22 cellular contexts compared by ENCODE assay signal in the genomic region with DNA sequence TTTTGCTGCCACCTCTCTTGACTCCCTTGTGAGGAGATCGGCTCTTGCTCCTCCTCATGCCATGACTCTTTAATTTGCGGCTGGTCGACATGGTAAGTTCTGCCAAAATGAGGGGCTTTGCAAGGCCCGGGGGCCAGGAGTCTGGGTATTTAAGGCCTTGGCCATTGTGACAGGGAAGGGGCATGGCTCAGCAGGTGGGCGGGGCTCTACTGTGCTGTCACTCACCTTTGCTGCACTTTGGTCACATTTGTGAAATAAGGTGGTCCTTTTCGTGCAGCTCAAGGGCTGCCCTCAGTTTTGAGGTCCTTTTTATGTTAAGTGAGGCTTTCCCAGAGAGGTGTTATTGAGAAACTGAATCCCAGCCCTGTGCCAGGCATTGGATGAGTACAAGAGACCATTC. TPM values are rescaled to one million over a fixed set of nuclear protein-coding genes. Genes with fewer than 3 reads are reported as not detected.
DNase-seq lines count a peak whose midpoint lies in the region; ATAC-seq, FAIRE-seq and TF ChIP-seq lines count a peak whose summit lies in the region.
"Had no signal": no experiment of that assay in that cellular context is flagged by ENCODE, and none has a peak within 500 bp of the region (broad histone marks: within the 10 kb centered on the region; RNA-seq: fewer than 3 reads in every experiment).

A gene with protein sequence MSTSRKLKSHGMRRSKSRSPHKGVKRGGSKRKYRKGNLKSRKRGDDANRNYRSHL (minus strand): TSS at position 121 of the 400 bp plus-strand sequence. CDS start 30 bp downstream, at position 91.

- H3K27ac ChIP-seq in K562 (ENCODE audit: extremely low read depth, low read depth, low read length) (no peak within 1 kb of the TSS), testis (no peak within 1 kb of the TSS), esophagus squamous epithelium (no peak within 1 kb of the TSS)
- H3K27ac ChIP-seq: PC-9, RWPE1 had no signal

- in situ Hi-C loops in K562 (cut with MboI): no loop called here

- H3K27me3 Mint-ChIP-seq in activated T-cell treated with anti-CD3 and anti-CD28 coated beads, Interleukin-2, amount 50 U/mL, for 72 hours (ENCODE audit: low read depth): no peaks in the 10 kb centered on the region
- peaks cover 8% of the 10 kb centered on the region for H3K27me3 Mint-ChIP-seq in activated CD8-positive, alpha-beta T cell treated with anti-CD3 and anti-CD28 coated beads, Interleukin-2, amount 10 ng/mL, durations not matched to agents 7 days and 5 days (ENCODE audit: low read depth)
- H3K27me3 Mint-ChIP-seq: CD4-positive, CD25-positive, alpha-beta regulatory T cell had no signal

- H3K4me2 ChIP-seq in K562 (ENCODE audit: insufficient read depth, low read length): no peak within 1 kb of the TSS
- H3K4me2 ChIP-seq: PC-9 had no signal

- TF ChIP-seq RAD21 in K562 (CRISPR knock-in tag; conservative IDR thresholded peaks at IDR 0.05 in 1 of 2, IDR thresholded peaks at IDR 0.05 in 1 of 2): no peak

- no TSS peak for BruUV-seq in K562 (replicated peaks; lab: Mats Ljungman, UMichigan)

- FAIRE-seq in K562 (lab: Jason Lieb, UNC): no peak
- FAIRE-seq: A204.1, GM19239, H1 had no signal

- TF ChIP-seq POLR2A in K562 (conservative IDR thresholded peaks at IDR 0.05) (no peak), testis (IDR thresholded peaks at IDR 0.05) (no peak), esophagus squamous epithelium (IDR thresholded peaks at IDR 0.05) (no peak)

- no peaks in the 10 kb centered on the region for H3K9me3 Mint-ChIP-seq in activated T-cell treated with anti-CD3 and anti-CD28 coated beads, Interleukin-2, amount 50 U/mL, for 72 hours
- no peaks in the 10 kb centered on the region for H3K9me3 Mint-ChIP-seq in activated CD8-positive, alpha-beta T cell treated with anti-CD3 and anti-CD28 coated beads, Interleukin-2, amount 10 ng/mL, durations not matched to agents 7 days and 5 days (ENCODE audit: insufficient read depth)

- no peaks in the 10 kb centered on the region for H3K9me1 ChIP-seq in K562 (ENCODE audit: control insufficient read depth, insufficient read depth, low read length)

- peaks cover 5 to 23% of the 10 kb centered on the region in 2 experiments; a peak in 3 of 5 replicates for H3K4me1 ChIP-seq in K562 (replicated peaks in 1 of 2; ENCODE audit: control insufficient read depth in 2 of 2, insufficient read depth in 2 of 2, low read length in 2 of 2)
- peaks cover 21% of the 10 kb centered on the region for H3K4me1 ChIP-seq in testis
- peaks cover 0 to 12% (median 0%) of the 10 kb centered on the region in 3 donors for H3K4me1 ChIP-seq in esophagus squamous epithelium

- no peak within 1 kb of the TSS for H2AFZ ChIP-seq in K562 (ENCODE audit: low read depth, low read length)
- H2AFZ ChIP-seq: PC-9 had no signal

- no peak within 1 kb of the TSS for H3K27ac Mint-ChIP-seq in activated T-cell treated with anti-CD3 and anti-CD28 coated beads, Interleukin-2, amount 50 U/mL, for 72 hours
- H3K27ac Mint-ChIP-seq in activated CD8-positive, alpha-beta T cell treated with anti-CD3 and anti-CD28 coated beads, Interleukin-2, amount 10 ng/mL, durations not matched to agents 7 days and 5 days: peak within 1 kb of the TSS; percentile 85

- DNase-seq in activated T-cell treated with anti-CD3 and anti-CD28 coated beads, Interleukin-2, amount 50 U/mL, for 72 hours: no peak
- DNase-seq in activated T-cell treated with anti-CD3 and anti-CD28 coated beads, Interleukin-2, amount 50 U/mL, for 1 hour: no peak
- DNase-seq in activated CD8-positive, alpha-beta T cell treated with anti-CD3 and anti-CD28 coated beads, Interleukin-2, amount 10 ng/mL, durations not matched to agents 7 days and 5 days: no peak
- DNase-seq in K562 (ENCODE audit: extremely low read depth in 1 of 4, low spot score in 3 of 4) (no peak), testis (no peak), esophagus squamous epithelium (lab: John Stamatoyannopoulos, UW) (no peak)
- DNase-seq: BE2C; CD4-positive, CD25-positive, alpha-beta regulatory T cell; GDM1; NCI-H1436; NCI-H1930; NCI-H226; NCI-H524; PC-9; SIG-M5 had no signal

- intact Hi-C loops in K562 (cut with micrococcal nuclease) (no loop called here), testis (cut with DNase I; ENCODE audit: low total_unique reads) (no loop called here), esophagus squamous epithelium (cut with DNase I) (no loop called here)

- H3K36me3 Mint-ChIP-seq in activated T-cell treated with anti-CD3 and anti-CD28 coated beads, Interleukin-2, amount 50 U/mL, for 72 hours (ENCODE audit: insufficient read depth in 2 of 2): no peaks in the 10 kb centered on the region
- peaks cover 3% of the 10 kb centered on the region for H3K36me3 Mint-ChIP-seq in activated CD8-positive, alpha-beta T cell treated with anti-CD3 and anti-CD28 coated beads, Interleukin-2, amount 10 ng/mL, durations not matched to agents 7 days and 5 days (ENCODE audit: low read depth)
- H3K36me3 Mint-ChIP-seq: CD4-positive, CD25-positive, alpha-beta regulatory T cell had no signal

- H3K27me3 ChIP-seq in K562 (ENCODE audit: control insufficient read depth in 2 of 2, insufficient read depth in 2 of 2, low read length in 2 of 2) (no peaks in the 10 kb centered on the region), testis (no peaks in the 10 kb centered on the region), esophagus squamous epithelium (no peaks in the 10 kb centered on the region)
- H3K27me3 ChIP-seq: BE2C had no signal

- POLR2A ChIA-PET in activated CD8-positive, alpha-beta T cell treated with anti-CD3 and anti-CD28 coated beads, Interleukin-2, amount 10 ng/mL, durations not matched to agents 7 days and 5 days (lab: Charles Lee): no interaction called here
- POLR2A ChIA-PET in K562 (lab: Yijun Ruan, JAX): no interaction called here

- no peak for TF ChIP-seq CTCF in K562 (IDR thresholded peaks at IDR 0.05 in 2 of 3, conservative IDR thresholded peaks at IDR 0.05 in 1 of 3; ENCODE audit: insufficient read depth in 2 of 3, low read depth in 1 of 3, low read length in 3 of 3)
- no peak for TF ChIP-seq CTCF in testis (IDR thresholded peaks at IDR 0.05)
- TF ChIP-seq CTCF in esophagus squamous epithelium (IDR thresholded peaks at IDR 0.05): no peak

- H3K4me3 ChIP-seq in K562: no peak within 1 kb of the TSS
- H3K4me3 ChIP-seq in testis: no peak within 1 kb of the TSS
- H3K4me3 ChIP-seq in esophagus squamous epithelium: no peak within 1 kb of the TSS
- H3K4me3 ChIP-seq: PC-9 had no signal

- no peak for TF ChIP-seq EP300 in K562 (IDR thresholded peaks at IDR 0.05; ENCODE audit: low read length)

- H3K4me3 Mint-ChIP-seq in activated T-cell treated with anti-CD3 and anti-CD28 coated beads, Interleukin-2, amount 50 U/mL, for 72 hours: peak within 1 kb of the TSS; percentile 18 to 33
- no peak within 1 kb of the TSS for H3K4me3 Mint-ChIP-seq in activated CD8-positive, alpha-beta T cell treated with anti-CD3 and anti-CD28 coated beads, Interleukin-2, amount 10 ng/mL, durations not matched to agents 7 days and 5 days
- H3K4me3 Mint-ChIP-seq: CD4-positive, CD25-positive, alpha-beta regulatory T cell had no signal

- H3K9ac ChIP-seq in K562 (ENCODE audit: insufficient read depth in 1 of 2, low read depth in 2 of 2, low read length in 2 of 2): no peak within 1 kb of the TSS

- 31% methylated on average over 5 of the region's 6 CpGs for WGBS in K562 (ENCODE audit: insufficient coverage, low coverage, missing lambda C conversion rate)
- 94 to 97% methylated on average over 6 of the region's 6 CpGs for WGBS in testis, 2 donors
- WGBS in esophagus squamous epithelium, 2 donors: 89 to 91% methylated on average over 6 of the region's 6 CpGs

- no peaks in the 10 kb centered on the region for H4K20me1 ChIP-seq in K562 (replicated peaks; ENCODE audit: control insufficient read depth, insufficient read depth, low read length)

- peaks cover 25% of the 10 kb centered on the region for H3K4me1 Mint-ChIP-seq in activated T-cell treated with anti-CD3 and anti-CD28 coated beads, Interleukin-2, amount 50 U/mL, for 72 hours (ENCODE audit: low read depth)
- peaks cover 41% of the 10 kb centered on the region for H3K4me1 Mint-ChIP-seq in activated CD8-positive, alpha-beta T cell treated with anti-CD3 and anti-CD28 coated beads, Interleukin-2, amount 10 ng/mL, durations not matched to agents 7 days and 5 days (ENCODE audit: low read depth)
- H3K4me1 Mint-ChIP-seq: CD4-positive, CD25-positive, alpha-beta regulatory T cell had no signal

- ATAC-seq in activated T-cell treated with anti-CD3 and anti-CD28 coated beads, Interleukin-2, amount 50 U/mL, for 72 hours (replicated peaks in 1 of 2): no peak
- ATAC-seq in activated CD8-positive, alpha-beta T cell treated with anti-CD3 and anti-CD28 coated beads, Interleukin-2, amount 10 ng/mL, durations not matched to agents 7 days and 5 days: no peak
- no peak for ATAC-seq in K562
- ATAC-seq in HG02973 (IDR thresholded peaks at IDR 0.05; ENCODE audit: unreplicated experiment): no peak

- no peaks in the 10 kb centered on the region for H3K36me3 ChIP-seq in K562 (ENCODE audit: control insufficient read depth, insufficient read depth, low read length)
- H3K36me3 ChIP-seq in testis (ENCODE audit: low read depth, missing control alignments): no peaks in the 10 kb centered on the region
- H3K36me3 ChIP-seq in esophagus squamous epithelium: no peaks in the 10 kb centered on the region
- H3K36me3 ChIP-seq: BE2C had no signal

- CTCF ChIA-PET in activated CD8-positive, alpha-beta T cell treated with anti-CD3 and anti-CD28 coated beads, Interleukin-2, amount 10 ng/mL, durations not matched to agents 7 days and 5 days (lab: Charles Lee): no interaction called here
- CTCF ChIA-PET in K562 (lab: Yijun Ruan, JAX; ENCODE audit: low intra/inter-chr PET ratio): no interaction called here

- no peaks in the 10 kb centered on the region for H3K79me2 ChIP-seq in K562 (ENCODE audit: control insufficient read depth, insufficient read depth, low read length)

- no peaks in the 10 kb centered on the region for H3K9me3 ChIP-seq in K562 (replicated peaks; ENCODE audit: control insufficient read depth, insufficient read depth, low read depth, low read length)
- H3K9me3 ChIP-seq in testis: no peaks in the 10 kb centered on the region
- H3K9me3 ChIP-seq in esophagus squamous epithelium: no peaks in the 10 kb centered on the region
- H3K9me3 ChIP-seq: BE2C had no signal

RNA-seq across cellular contexts. Expression of the gene that starts here (rescaled TPM):
- not detected for total RNA-seq in activated T-cell treated with anti-CD3 and anti-CD28 coated beads, Interleukin-2, amount 50 U/mL, for 72 hours
- not detected for total RNA-seq in activated CD8-positive, alpha-beta T cell treated with anti-CD3 and anti-CD28 coated beads, Interleukin-2, amount 10 ng/mL, durations not matched to agents 7 days and 5 days
- total RNA-seq in K562 (2011; cell fraction: chromatin; rRNA removed; ENCODE audit: low replicate concordance): not detected in 2 replicates
- total RNA-seq in K562 (2011; cell fraction: nucleolus; rRNA removed): not detected in 2 replicates
- not detected in 2 replicates for total RNA-seq in K562 (2011; cell fraction: nucleoplasm; rRNA removed)
- total RNA-seq in K562 (2014; rRNA removed) (not detected in 2 replicates), K562 (2014; rRNA removed; fragmentation: Illumina TruSeq; extraction: Trizol) (not detected in 2 replicates), K562 (2015; rRNA removed; fragmentation: Illumina TruSeq; extraction: Trizol) (not detected in 2 replicates), K562 (2021) (not detected in 2 replicates), testis (1,000 to 10,000 TPM; 2,101 to 8,033 TPM), esophagus squamous epithelium (not detected)
- polyA plus RNA-seq in K562 (2011; rRNA removed) (not detected in 2 replicates), K562 (2014; fragmentation: Illumina TruSeq; extraction: Trizol) (not detected in 2 replicates), K562 (2014; fragmentation: Nextera tagmentation; extraction: Ambion mirVana) (not detected), K562 (2014; rRNA removed) (not detected in 2 replicates), testis (ENCODE audit: insufficient read depth, low read depth, low replicate concordance) (6,608 TPM)
- polyA plus RNA-seq in K562 (2011; cell fraction: cytosol; rRNA removed): not detected in 2 replicates
- polyA plus RNA-seq in K562 (2011; cell fraction: nucleus; rRNA removed): not detected in 2 replicates
- polyA plus RNA-seq in K562 (2012): not detected in 2 replicates
- polyA minus RNA-seq in K562 (2011; rRNA and poly(A)+ RNA removed): not detected in 2 replicates
- not detected in 2 replicates for polyA minus RNA-seq in K562 (2011; cell fraction: cytosol; rRNA and poly(A)+ RNA removed)
- polyA minus RNA-seq in K562 (2011; cell fraction: nucleus; rRNA and poly(A)+ RNA removed): not detected in 2 replicates
- total RNA-seq: CD4-positive, CD25-positive, alpha-beta regulatory T cell; Daoy; H1; M059J; PC-9 had no signal
- polyA plus RNA-seq: CD4-positive, CD25-positive, alpha-beta regulatory T cell; H1 had no signal

Comparison
In these comparisons a context has a peak if more than half of its experiments do, and no peak if none do; other contexts are left out.
1. RNA of the gene that starts here (total RNA-seq): 2,101 to 8,033 TPM in testis; not detected in activated T-cell treated with anti-CD3 and anti-CD28 coated beads, Interleukin-2, amount 50 U/mL, for 72 hours, not detected in activated CD8-positive, alpha-beta T cell treated with anti-CD3 and anti-CD28 coated beads, Interleukin-2, amount 10 ng/mL, durations not matched to agents 7 days and 5 days, not detected in K562 and not detected in esophagus squamous epithelium; every median in the first group is over 1,000 times any median in the second.
2. RNA of the gene that starts here (polyA plus RNA-seq): 6,608 TPM in testis (single experiment); not detected in K562; every median in the first group is over 1,000 times any median in the second.